ENCODE assay signal across 1 cellular context in the genomic region with DNA sequence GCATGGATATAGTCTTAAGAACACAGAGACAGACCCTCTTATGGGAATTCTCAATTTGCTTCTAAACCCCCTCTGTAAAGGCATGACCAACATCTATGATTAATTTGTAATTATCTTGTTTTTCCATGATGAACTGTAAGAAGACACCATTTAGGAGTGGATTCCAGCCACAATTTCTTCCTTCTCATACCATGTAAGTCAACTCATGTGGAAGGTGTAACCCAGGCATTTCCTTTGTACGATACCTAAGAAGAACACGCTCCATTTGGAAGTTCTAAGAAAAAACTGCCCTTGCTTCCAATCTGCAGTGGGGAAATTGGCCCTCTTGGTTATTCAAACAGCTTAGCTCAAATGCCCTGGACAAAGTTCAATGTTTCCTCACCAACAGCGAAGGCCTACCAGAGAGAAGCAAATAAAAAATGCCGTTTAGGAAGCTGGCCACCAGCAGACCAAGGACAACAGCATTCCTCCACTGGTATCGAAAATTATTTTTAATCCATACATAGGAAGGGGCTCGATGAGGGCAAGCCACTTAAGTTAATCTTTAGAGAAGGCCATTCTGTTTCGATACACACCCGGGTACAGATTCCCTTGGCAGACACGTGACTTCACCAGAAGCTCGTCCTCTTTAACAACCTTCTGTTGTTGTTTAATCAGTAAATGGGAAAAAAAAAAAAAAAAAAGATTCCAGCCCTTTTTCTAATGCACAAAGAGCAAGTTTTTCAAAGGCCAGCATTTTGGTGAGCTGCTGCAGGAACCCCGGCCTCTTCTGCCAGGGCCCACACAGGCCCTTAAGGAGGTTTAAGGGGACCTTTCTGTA.
TF ChIP-seq lines count a peak whose summit lies in the region.

No MANE protein-coding gene starts in this region.

TF ChIP-seq in HepG2, 621 proteins besides CTCF, POLR2A, EP300 and RAD21 (continued from another document and continues in another):
- TF ChIP-seq, protein P1, sequence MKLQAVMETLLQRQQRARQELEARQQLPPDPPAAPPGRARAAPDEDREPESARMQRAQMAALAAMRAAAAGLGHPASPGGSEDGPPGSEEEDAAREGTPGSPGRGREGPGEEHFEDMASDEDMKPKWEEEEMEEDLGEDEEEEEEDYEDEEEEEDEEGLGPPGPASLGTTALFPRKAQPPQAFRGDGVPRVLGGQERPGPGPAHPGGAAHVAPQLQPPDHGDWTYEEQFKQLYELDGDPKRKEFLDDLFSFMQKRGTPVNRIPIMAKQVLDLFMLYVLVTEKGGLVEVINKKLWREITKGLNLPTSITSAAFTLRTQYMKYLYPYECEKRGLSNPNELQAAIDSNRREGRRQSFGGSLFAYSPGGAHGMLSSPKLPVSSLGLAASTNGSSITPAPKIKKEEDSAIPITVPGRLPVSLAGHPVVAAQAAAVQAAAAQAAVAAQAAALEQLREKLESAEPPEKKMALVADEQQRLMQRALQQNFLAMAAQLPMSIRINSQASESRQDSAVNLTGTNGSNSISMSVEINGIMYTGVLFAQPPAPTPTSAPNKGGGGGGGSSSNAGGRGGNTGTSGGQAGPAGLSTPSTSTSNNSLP (IDR thresholded peaks at IDR 0.05; ENCODE audit: low read depth, low read length) = peak; percentile 98
- TF ChIP-seq RARA (CRISPR knock-in tag; IDR thresholded peaks at IDR 0.05) = peak; percentile 54
- peak; percentile 83 for TF ChIP-seq HNF4G (IDR thresholded peaks at IDR 0.05; ENCODE audit: borderline replicate concordance, low read depth, low read length)
- TF ChIP-seq HNF4G (CRISPR knock-in tag; IDR thresholded peaks at IDR 0.05; ENCODE audit: borderline replicate concordance, low read depth) = no peak; the same call in 1 of the 2 replicates
- TF ChIP-seq HMG20A (CRISPR knock-in tag; IDR thresholded peaks at IDR 0.05; ENCODE audit: borderline replicate concordance) = peak; percentile 70; the same call in 1 of the 2 replicates
- TF ChIP-seq, protein P2, sequence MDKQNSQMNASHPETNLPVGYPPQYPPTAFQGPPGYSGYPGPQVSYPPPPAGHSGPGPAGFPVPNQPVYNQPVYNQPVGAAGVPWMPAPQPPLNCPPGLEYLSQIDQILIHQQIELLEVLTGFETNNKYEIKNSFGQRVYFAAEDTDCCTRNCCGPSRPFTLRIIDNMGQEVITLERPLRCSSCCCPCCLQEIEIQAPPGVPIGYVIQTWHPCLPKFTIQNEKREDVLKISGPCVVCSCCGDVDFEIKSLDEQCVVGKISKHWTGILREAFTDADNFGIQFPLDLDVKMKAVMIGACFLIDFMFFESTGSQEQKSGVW (CRISPR knock-in tag; IDR thresholded peaks at IDR 0.05; ENCODE audit: borderline replicate concordance) = no peak
- TF ChIP-seq, protein P3, sequence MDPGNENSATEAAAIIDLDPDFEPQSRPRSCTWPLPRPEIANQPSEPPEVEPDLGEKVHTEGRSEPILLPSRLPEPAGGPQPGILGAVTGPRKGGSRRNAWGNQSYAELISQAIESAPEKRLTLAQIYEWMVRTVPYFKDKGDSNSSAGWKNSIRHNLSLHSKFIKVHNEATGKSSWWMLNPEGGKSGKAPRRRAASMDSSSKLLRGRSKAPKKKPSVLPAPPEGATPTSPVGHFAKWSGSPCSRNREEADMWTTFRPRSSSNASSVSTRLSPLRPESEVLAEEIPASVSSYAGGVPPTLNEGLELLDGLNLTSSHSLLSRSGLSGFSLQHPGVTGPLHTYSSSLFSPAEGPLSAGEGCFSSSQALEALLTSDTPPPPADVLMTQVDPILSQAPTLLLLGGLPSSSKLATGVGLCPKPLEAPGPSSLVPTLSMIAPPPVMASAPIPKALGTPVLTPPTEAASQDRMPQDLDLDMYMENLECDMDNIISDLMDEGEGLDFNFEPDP (CRISPR knock-in tag; conservative IDR thresholded peaks at IDR 0.05) = no peak
- peak; percentile 54; the same call in 1 of the 2 replicates for TF ChIP-seq YEATS2 (CRISPR knock-in tag; IDR thresholded peaks at IDR 0.05; ENCODE audit: borderline replicate concordance)
- no peak for TF ChIP-seq BRD4 (CRISPR knock-in tag; IDR thresholded peaks at IDR 0.05)
- no peak for TF ChIP-seq CBX1 (IDR thresholded peaks at IDR 0.05; ENCODE audit: low read depth)
- no peak for TF ChIP-seq KDM5B (CRISPR knock-in tag; IDR thresholded peaks at IDR 0.05; ENCODE audit: borderline replicate concordance)
- peak; percentile 74 for TF ChIP-seq NCOA2 (CRISPR knock-in tag; IDR thresholded peaks at IDR 0.05)
- TF ChIP-seq, protein P4, sequence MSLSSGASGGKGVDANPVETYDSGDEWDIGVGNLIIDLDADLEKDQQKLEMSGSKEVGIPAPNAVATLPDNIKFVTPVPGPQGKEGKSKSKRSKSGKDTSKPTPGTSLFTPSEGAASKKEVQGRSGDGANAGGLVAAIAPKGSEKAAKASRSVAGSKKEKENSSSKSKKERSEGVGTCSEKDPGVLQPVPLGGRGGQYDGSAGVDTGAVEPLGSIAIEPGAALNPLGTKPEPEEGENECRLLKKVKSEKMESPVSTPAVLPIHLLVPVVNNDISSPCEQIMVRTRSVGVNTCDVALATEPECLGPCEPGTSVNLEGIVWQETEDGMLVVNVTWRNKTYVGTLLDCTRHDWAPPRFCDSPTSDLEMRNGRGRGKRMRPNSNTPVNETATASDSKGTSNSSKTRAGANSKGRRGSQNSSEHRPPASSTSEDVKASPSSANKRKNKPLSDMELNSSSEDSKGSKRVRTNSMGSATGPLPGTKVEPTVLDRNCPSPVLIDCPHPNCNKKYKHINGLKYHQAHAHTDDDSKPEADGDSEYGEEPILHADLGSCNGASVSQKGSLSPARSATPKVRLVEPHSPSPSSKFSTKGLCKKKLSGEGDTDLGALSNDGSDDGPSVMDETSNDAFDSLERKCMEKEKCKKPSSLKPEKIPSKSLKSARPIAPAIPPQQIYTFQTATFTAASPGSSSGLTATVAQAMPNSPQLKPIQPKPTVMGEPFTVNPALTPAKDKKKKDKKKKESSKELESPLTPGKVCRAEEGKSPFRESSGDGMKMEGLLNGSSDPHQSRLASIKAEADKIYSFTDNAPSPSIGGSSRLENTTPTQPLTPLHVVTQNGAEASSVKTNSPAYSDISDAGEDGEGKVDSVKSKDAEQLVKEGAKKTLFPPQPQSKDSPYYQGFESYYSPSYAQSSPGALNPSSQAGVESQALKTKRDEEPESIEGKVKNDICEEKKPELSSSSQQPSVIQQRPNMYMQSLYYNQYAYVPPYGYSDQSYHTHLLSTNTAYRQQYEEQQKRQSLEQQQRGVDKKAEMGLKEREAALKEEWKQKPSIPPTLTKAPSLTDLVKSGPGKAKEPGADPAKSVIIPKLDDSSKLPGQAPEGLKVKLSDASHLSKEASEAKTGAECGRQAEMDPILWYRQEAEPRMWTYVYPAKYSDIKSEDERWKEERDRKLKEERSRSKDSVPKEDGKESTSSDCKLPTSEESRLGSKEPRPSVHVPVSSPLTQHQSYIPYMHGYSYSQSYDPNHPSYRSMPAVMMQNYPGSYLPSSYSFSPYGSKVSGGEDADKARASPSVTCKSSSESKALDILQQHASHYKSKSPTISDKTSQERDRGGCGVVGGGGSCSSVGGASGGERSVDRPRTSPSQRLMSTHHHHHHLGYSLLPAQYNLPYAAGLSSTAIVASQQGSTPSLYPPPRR (CRISPR knock-in tag; IDR thresholded peaks at IDR 0.05; ENCODE audit: borderline replicate concordance) = peak; percentile 47; the same call in 1 of the 2 replicates
- no peak for TF ChIP-seq GFI1 (CRISPR knock-in tag; IDR thresholded peaks at IDR 0.05; ENCODE audit: borderline replicate concordance)
- no peak for TF ChIP-seq KLF12 (CRISPR knock-in tag; IDR thresholded peaks at IDR 0.05; ENCODE audit: borderline replicate concordance)
- TF ChIP-seq, protein P5, sequence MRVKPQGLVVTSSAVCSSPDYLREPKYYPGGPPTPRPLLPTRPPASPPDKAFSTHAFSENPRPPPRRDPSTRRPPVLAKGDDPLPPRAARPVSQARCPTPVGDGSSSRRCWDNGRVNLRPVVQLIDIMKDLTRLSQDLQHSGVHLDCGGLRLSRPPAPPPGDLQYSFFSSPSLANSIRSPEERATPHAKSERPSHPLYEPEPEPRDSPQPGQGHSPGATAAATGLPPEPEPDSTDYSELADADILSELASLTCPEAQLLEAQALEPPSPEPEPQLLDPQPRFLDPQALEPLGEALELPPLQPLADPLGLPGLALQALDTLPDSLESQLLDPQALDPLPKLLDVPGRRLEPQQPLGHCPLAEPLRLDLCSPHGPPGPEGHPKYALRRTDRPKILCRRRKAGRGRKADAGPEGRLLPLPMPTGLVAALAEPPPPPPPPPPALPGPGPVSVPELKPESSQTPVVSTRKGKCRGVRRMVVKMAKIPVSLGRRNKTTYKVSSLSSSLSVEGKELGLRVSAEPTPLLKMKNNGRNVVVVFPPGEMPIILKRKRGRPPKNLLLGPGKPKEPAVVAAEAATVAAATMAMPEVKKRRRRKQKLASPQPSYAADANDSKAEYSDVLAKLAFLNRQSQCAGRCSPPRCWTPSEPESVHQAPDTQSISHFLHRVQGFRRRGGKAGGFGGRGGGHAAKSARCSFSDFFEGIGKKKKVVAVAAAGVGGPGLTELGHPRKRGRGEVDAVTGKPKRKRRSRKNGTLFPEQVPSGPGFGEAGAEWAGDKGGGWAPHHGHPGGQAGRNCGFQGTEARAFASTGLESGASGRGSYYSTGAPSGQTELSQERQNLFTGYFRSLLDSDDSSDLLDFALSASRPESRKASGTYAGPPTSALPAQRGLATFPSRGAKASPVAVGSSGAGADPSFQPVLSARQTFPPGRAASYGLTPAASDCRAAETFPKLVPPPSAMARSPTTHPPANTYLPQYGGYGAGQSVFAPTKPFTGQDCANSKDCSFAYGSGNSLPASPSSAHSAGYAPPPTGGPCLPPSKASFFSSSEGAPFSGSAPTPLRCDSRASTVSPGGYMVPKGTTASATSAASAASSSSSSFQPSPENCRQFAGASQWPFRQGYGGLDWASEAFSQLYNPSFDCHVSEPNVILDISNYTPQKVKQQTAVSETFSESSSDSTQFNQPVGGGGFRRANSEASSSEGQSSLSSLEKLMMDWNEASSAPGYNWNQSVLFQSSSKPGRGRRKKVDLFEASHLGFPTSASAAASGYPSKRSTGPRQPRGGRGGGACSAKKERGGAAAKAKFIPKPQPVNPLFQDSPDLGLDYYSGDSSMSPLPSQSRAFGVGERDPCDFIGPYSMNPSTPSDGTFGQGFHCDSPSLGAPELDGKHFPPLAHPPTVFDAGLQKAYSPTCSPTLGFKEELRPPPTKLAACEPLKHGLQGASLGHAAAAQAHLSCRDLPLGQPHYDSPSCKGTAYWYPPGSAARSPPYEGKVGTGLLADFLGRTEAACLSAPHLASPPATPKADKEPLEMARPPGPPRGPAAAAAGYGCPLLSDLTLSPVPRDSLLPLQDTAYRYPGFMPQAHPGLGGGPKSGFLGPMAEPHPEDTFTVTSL (CRISPR knock-in tag; IDR thresholded peaks at IDR 0.05; ENCODE audit: borderline replicate concordance) = peak; percentile 15; the same call in 1 of the 2 replicates
- no peak for TF ChIP-seq PRPF4 (IDR thresholded peaks at IDR 0.05; ENCODE audit: low read depth, low read length, poor library complexity, severe bottlenecking)
- TF ChIP-seq ZNF326 (CRISPR knock-in tag; IDR thresholded peaks at IDR 0.05; ENCODE audit: borderline replicate concordance) = no peak
- no peak for TF ChIP-seq NKX3-1 (CRISPR knock-in tag; IDR thresholded peaks at IDR 0.05)
- TF ChIP-seq ETV6 (CRISPR knock-in tag; conservative IDR thresholded peaks at IDR 0.05) = no peak
- TF ChIP-seq, protein P6, sequence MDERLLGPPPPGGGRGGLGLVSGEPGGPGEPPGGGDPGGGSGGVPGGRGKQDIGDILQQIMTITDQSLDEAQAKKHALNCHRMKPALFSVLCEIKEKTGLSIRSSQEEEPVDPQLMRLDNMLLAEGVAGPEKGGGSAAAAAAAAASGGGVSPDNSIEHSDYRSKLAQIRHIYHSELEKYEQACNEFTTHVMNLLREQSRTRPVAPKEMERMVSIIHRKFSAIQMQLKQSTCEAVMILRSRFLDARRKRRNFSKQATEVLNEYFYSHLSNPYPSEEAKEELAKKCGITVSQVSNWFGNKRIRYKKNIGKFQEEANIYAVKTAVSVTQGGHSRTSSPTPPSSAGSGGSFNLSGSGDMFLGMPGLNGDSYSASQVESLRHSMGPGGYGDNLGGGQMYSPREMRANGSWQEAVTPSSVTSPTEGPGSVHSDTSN (CRISPR knock-in tag; IDR thresholded peaks at IDR 0.05) = no peak
- TF ChIP-seq ZNF766 (CRISPR knock-in tag; IDR thresholded peaks at IDR 0.05; ENCODE audit: borderline replicate concordance) = no peak
- no peak for TF ChIP-seq ZNF552 (CRISPR knock-in tag; IDR thresholded peaks at IDR 0.05; ENCODE audit: borderline replicate concordance)
- TF ChIP-seq ZNF33A (CRISPR knock-in tag; IDR thresholded peaks at IDR 0.05; ENCODE audit: borderline replicate concordance) = no peak
- TF ChIP-seq DNMT3B (CRISPR knock-in tag; conservative IDR thresholded peaks at IDR 0.05) = no peak
- no peak for TF ChIP-seq SUZ12 (IDR thresholded peaks at IDR 0.05; ENCODE audit: low read depth, low read length)
- peak; percentile 80 for TF ChIP-seq MED1 (CRISPR knock-in tag; IDR thresholded peaks at IDR 0.05)
- TF ChIP-seq ELF3 (CRISPR knock-in tag; IDR thresholded peaks at IDR 0.05) = peak; percentile 49; the same call in 1 of the 2 replicates
- TF ChIP-seq ZNF329 (CRISPR knock-in tag; IDR thresholded peaks at IDR 0.05; ENCODE audit: low read depth) = no peak
- TF ChIP-seq CEBPB (IDR thresholded peaks at IDR 0.05; ENCODE audit: borderline replicate concordance, low read depth, low read length) = peak; percentile 85
- no peak for TF ChIP-seq ZNF547 (CRISPR knock-in tag; IDR thresholded peaks at IDR 0.05)
- no peak for TF ChIP-seq PHB2 (IDR thresholded peaks at IDR 0.05; ENCODE audit: partially characterized antibody)
- TF ChIP-seq, protein P7, sequence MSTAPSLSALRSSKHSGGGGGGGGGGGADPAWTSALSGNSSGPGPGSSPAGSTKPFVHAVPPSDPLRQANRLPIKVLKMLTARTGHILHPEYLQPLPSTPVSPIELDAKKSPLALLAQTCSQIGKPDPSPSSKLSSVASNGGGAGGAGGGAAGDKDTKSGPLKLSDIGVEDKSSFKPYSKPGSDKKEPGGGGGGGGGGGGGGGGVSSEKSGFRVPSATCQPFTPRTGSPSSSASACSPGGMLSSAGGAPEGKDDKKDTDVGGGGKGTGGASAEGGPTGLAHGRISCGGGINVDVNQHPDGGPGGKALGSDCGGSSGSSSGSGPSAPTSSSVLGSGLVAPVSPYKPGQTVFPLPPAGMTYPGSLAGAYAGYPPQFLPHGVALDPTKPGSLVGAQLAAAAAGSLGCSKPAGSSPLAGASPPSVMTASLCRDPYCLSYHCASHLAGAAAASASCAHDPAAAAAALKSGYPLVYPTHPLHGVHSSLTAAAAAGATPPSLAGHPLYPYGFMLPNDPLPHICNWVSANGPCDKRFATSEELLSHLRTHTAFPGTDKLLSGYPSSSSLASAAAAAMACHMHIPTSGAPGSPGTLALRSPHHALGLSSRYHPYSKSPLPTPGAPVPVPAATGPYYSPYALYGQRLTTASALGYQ (CRISPR knock-in tag; IDR thresholded peaks at IDR 0.05) = peak; percentile 67
- TF ChIP-seq RXRB (CRISPR knock-in tag; IDR thresholded peaks at IDR 0.05; ENCODE audit: borderline replicate concordance) = peak; percentile 61; the same call in 1 of the 2 replicates
- peak; percentile 50 for TF ChIP-seq TEAD3 (CRISPR knock-in tag; optimal IDR thresholded peaks at IDR 0.05; ENCODE audit: borderline replicate concordance)
- TF ChIP-seq NFYB (CRISPR knock-in tag; IDR thresholded peaks at IDR 0.05) = no peak
- TF ChIP-seq BORCS8-MEF2B (CRISPR knock-in tag; IDR thresholded peaks at IDR 0.05) = no peak
